In the genomic region with DNA sequence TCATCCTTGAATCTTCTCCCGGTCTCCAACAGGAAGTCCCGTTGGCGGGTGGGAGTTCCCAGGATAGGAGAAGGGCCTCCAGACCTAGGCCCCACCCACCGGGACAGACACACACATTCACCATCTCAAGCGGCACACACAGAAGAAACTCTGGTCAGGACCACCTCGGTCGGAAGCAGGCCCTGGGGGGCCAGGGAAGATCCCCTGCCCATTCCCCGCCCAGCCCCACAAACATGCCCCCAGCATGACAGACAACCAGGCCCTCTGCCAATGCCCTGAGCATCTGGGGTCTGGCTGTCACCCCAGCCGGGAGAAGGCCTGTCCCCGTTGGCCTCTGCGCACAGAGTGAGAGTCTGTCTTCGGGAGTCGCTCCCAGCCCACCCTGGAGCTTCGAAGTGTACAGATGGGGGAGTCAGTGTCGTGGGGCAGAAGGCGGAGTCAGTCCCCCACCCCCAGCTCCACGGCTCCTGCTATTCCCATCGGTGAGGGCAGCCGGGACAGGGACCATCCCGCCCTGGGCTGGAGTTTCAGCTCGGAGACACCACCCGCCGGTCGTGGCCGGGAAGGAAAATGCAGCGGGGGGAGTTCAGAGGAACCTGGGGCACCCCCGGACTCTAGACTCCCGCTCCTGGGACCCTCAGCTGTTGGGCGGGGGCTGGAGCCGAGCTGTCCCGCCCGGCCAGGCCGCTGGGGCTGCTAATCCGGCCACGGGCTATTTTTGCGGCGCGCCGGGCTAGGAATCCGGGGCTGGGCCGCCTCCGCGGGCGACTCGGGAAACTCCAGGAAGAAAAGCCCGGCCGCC, we compare ENCODE assay signal across 8 cellular contexts. TPM values are rescaled to one million over a fixed set of nuclear protein-coding genes. Genes with fewer than 3 reads are reported as not detected.
DNase-seq lines count a peak whose midpoint lies in the region; ATAC-seq and TF ChIP-seq lines count a peak whose summit lies in the region.

No MANE protein-coding gene starts in this region.

- peak in 2 of 4 donors; percentile 34 to 62 for TF ChIP-seq POLR2A in esophagus squamous epithelium (IDR thresholded peaks at IDR 0.05)

- CTCF ChIA-PET in RWPE1 (lab: Yijun Ruan, JAX) = interaction anchor here (2.0 kb wide), 1 partner anchor 25 kb away, joined by 13 read pairs; no protein-coding TSS in a partner anchor

- H3K27me3 ChIP-seq in esophagus squamous epithelium = peaks cover 0 to 15% (median 0%) of the 10 kb centered on the region in 4 donors

- no peaks in the 10 kb centered on the region for H3K36me3 ChIP-seq in esophagus squamous epithelium

- DNase-seq in GM12864 (ENCODE audit: low read depth) (no peak), RWPE1 (ENCODE audit: low spot score) (peak; percentile 96), esophagus squamous epithelium (lab: John Stamatoyannopoulos, UW) (no peak), nephron progenitor cell (peak; percentile 64), KG1 (lab: John Stamatoyannopoulos, UW) (no peak), midbrain (lab: John Stamatoyannopoulos, UW) (no peak), activated gamma-delta T cell (lab: John Stamatoyannopoulos, UW) (no peak)

- intact Hi-C loops in esophagus squamous epithelium (cut with DNase I) = no loop called here

- peak overlapping the region; percentile 75 for H3K27ac Mint-ChIP-seq in nephron progenitor cell

- WGBS in esophagus squamous epithelium, 2 donors = 5 to 13% methylated on average over 3 to 15 of the region's 47 CpGs

- H3K9me3 Mint-ChIP-seq in nephron progenitor cell = no peaks in the 10 kb centered on the region

- H3K4me3 ChIP-seq in GM12864 (ENCODE audit: low read depth, low read length) (peak overlapping the region; percentile 3; the same call in 1 of the 2 replicates), esophagus squamous epithelium (peak overlapping the region; percentile 55 to 91 (median 81))

- no peaks in the 10 kb centered on the region for H3K36me3 Mint-ChIP-seq in nephron progenitor cell (ENCODE audit: low read depth)

- H3K9me3 ChIP-seq in esophagus squamous epithelium = no peaks in the 10 kb centered on the region

- peaks cover 86% of the 10 kb centered on the region for H3K4me1 Mint-ChIP-seq in nephron progenitor cell

- H3K4me3 Mint-ChIP-seq in nephron progenitor cell = peak overlapping the region; percentile 84

- POLR2A ChIA-PET in RWPE1 (lab: Yijun Ruan, JAX; ENCODE audit: low non-redundant PET) = interaction anchor here (0.6 kb wide), 1 partner anchor 612 kb away, joined by 3 read pairs; a partner anchor contains a TSS

- peaks cover 46 to 93% (median 62%) of the 10 kb centered on the region in 3 donors for H3K4me1 ChIP-seq in esophagus squamous epithelium

- H3K27me3 Mint-ChIP-seq in nephron progenitor cell (ENCODE audit: low read depth, poor library complexity) = no peaks in the 10 kb centered on the region

- peak overlapping the region; percentile 91 for H3K27ac ChIP-seq in RWPE1
- H3K27ac ChIP-seq in esophagus squamous epithelium = peak overlapping the region; percentile 94 to 98 (median 96)

- TF ChIP-seq CTCF in GM12864 (IDR thresholded peaks at IDR 0.05; ENCODE audit: low read depth, low read length, missing control alignments) (no peak), RWPE1 (conservative IDR thresholded peaks at IDR 0.05; ENCODE audit: low read depth) (no peak), esophagus squamous epithelium (IDR thresholded peaks at IDR 0.05) (peak in 2 of 6 experiments; percentile 10 to 21), nephron progenitor cell (IDR thresholded peaks at IDR 0.05) (no peak)

- ATAC-seq in HG03108 (IDR thresholded peaks at IDR 0.05; ENCODE audit: unreplicated experiment) = no peak

RNA-seq across cellular contexts. Expression of a gene that starts 0.7 kb away (rescaled TPM):
- 10 to 100 TPM; 13.3 to 38.3 (median 24.2) TPM for total RNA-seq in esophagus squamous epithelium

RNA-seq across cellular contexts. Expression of a gene that starts 6.3 kb away (rescaled TPM):
- 10 to 100 TPM; 47.4 to 72.1 (median 68.3) TPM for total RNA-seq in esophagus squamous epithelium

RNA-seq across cellular contexts. Expression of a gene that starts 18.1 kb away (rescaled TPM):
- 10 to 100 TPM; 12.4 to 30.0 (median 17.9) TPM for total RNA-seq in esophagus squamous epithelium

RNA-seq across cellular contexts. Expression of a gene that starts 18.3 kb away (rescaled TPM):
- 1 to 10 TPM; 3.1 to 8.6 (median 4.8) TPM for total RNA-seq in esophagus squamous epithelium

Comparison
In these comparisons a context has a peak if more than half of its experiments do, and no peak if none do; other contexts are left out.
1. DNase-seq: peak in RWPE1 (single experiment) and nephron progenitor cell (single experiment); none in GM12864 (single experiment), esophagus squamous epithelium (single experiment), KG1 (single experiment), midbrain (single experiment) and activated gamma-delta T cell (single experiment).